In genomic region chr7:27962250-27962649, GRCh38 we compare ENCODE assay signal across 14 cellular contexts.
"Had no signal": no experiment of that assay in that cellular context is flagged by ENCODE, and none has a peak within 500 bp of the region (broad histone marks: within the 10 kb centered on the region; RNA-seq: fewer than 3 reads in every experiment).

No MANE protein-coding gene starts in this region.

- DNase-seq: activated CD4-positive, alpha-beta T cell treated with anti-CD3 and anti-CD28 coated beads, Interleukin-2, amount 10 ng/mL, durations not matched to agents 24 days and 14 days; activated CD8-positive, alpha-beta T cell treated with anti-CD3 and anti-CD28 coated beads, Interleukin-2, amount 10 ng/mL, durations not matched to agents 7 days and 5 days; activated effector memory CD4-positive, alpha-beta T cell treated with Interleukin-2 at 50 U/mL for 16 hours; activated naive CD4-positive, alpha-beta T cell treated with anti-CD3 and anti-CD28 coated beads, Interleukin-2, amount 10 ng/mL, durations not matched to agents 7 days and 5 days; activated T-cell treated with anti-CD3 and anti-CD28 coated beads, Interleukin-2, amount 50 U/mL, for 4 hours; hippocampal formation; islet precursor cell; lower lobe of right lung; stimulated activated naive CD8-positive, alpha-beta T cell treated with anti-CD3 and anti-CD28 coated beads, Interleukin-15, amount 100 ng/mL, for 72 hours; T1000; trophoblast cell had no signal

- H3K4me3 ChIP-seq: ascending aorta, coronary artery, lower lobe of right lung, vagina had no signal

- H3K27ac ChIP-seq: ascending aorta, coronary artery, lower lobe of right lung, vagina had no signal

- H3K36me3 ChIP-seq: ascending aorta, lower lobe of right lung, vagina had no signal

- H3K27me3 ChIP-seq: ascending aorta, vagina had no signal

- H3K4me1 ChIP-seq: ascending aorta, lower lobe of right lung had no signal

- H3K9me3 ChIP-seq: ascending aorta, lower lobe of right lung, vagina had no signal

- ATAC-seq: activated CD8-positive, alpha-beta T cell treated with anti-CD3 and anti-CD28 coated beads, Interleukin-2, amount 10 ng/mL, durations not matched to agents 7 days and 5 days; activated T-cell treated with anti-CD3 and anti-CD28 coated beads, Interleukin-2, amount 50 U/mL, for 4 hours; lower lobe of right lung; stimulated activated naive CD8-positive, alpha-beta T cell treated with anti-CD3 and anti-CD28 coated beads, Interleukin-15, amount 100 ng/mL, for 72 hours had no signal
